ENCODE assay signal across 16 cellular contexts in the genomic region with DNA sequence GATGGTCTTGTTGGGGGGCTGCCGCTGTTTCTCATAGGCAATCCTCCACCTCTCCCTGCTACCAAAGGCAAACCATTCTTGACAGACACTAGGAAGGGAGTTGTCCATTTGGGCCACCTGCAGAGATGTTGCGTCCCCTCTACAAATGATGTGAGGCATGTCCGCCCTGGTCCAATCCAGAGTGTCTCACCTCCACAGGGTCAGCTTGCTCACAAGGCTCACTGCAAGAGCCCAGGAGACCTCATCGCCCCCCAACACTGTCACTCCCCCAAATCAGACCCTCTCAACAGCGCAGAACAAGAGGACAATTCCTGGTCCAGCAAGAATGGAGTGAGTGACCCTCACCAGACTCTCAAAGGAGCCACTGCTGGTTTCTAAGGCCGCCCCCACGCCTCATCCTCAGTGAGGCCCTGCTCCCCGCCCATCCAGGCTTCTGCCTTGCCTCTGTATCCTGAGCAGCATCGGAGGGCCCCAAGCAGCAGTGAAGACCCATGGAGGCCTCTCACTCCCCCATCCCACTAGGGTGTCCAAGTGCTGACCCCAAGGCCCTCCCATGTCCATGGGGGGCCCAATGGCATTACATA. TPM values are rescaled to one million over a fixed set of nuclear protein-coding genes. Genes with fewer than 3 reads are reported as not detected.
DNase-seq lines count a peak whose midpoint lies in the region; ATAC-seq and TF ChIP-seq lines count a peak whose summit lies in the region.
"Had no signal": no experiment of that assay in that cellular context is flagged by ENCODE, and none has a peak within 500 bp of the region (broad histone marks: within the 10 kb centered on the region; RNA-seq: fewer than 3 reads in every experiment).

No MANE protein-coding gene starts in this region.

- H3K9me3 ChIP-seq in subcutaneous abdominal adipose tissue (ENCODE audit: control insufficient read depth in 5 of 5, low read length in 5 of 5) = no peaks in the 10 kb centered on the region
- H3K9me3 ChIP-seq: colonic mucosa, pancreas had no signal

- no peak for DNase-seq in activated naive CD4-positive, alpha-beta T cell treated with Interleukin-2 at 50 U/mL for 16 hours
- DNase-seq in glutamatergic neuron = no peak
- DNase-seq in stimulated activated CD4-positive, alpha-beta T cell treated with anti-CD3 and anti-CD28 coated beads, Interleukin-4, amount 100 ng/mL, for 24 hours = no peak
- no peak for DNase-seq in stimulated activated naive CD4-positive, alpha-beta T cell treated with Interleukin-2 at 50 U/mL for 16 hours (lab: John Stamatoyannopoulos, UW)
- DNase-seq: activated CD4-positive, CD25-positive, alpha-beta regulatory T cell treated with anti-CD3 and anti-CD28 coated beads, Interleukin-2, amount 50 U/mL, for 72 hours; colonic mucosa; EL; HCEC 1CT; MM.1S had no signal

- H3K27ac ChIP-seq in VCaP (peak overlapping the region; percentile 100), subcutaneous abdominal adipose tissue (ENCODE audit: low read depth, low read length) (peak overlapping the region; percentile 23)
- H3K27ac ChIP-seq: colonic mucosa, pancreas had no signal

- H3K36me3 ChIP-seq in subcutaneous abdominal adipose tissue (ENCODE audit: control insufficient read depth in 5 of 5, insufficient read depth in 5 of 5, low read length in 5 of 5) = peaks cover 10 to 96% (median 93%) of the 10 kb centered on the region in 5 donors

- no peaks in the 10 kb centered on the region for H3K27me3 Mint-ChIP-seq in activated naive CD4-positive, alpha-beta T cell treated with anti-CD3 and anti-CD28 coated beads, Interleukin-2, amount 50 U/mL, for 24 hours
- H3K27me3 Mint-ChIP-seq in glutamatergic neuron (ENCODE audit: unreplicated experiment) = peaks cover 11% of the 10 kb centered on the region

- H3K36me3 Mint-ChIP-seq in activated naive CD4-positive, alpha-beta T cell treated with anti-CD3 and anti-CD28 coated beads, Interleukin-2, amount 50 U/mL, for 24 hours = peaks cover 49% of the 10 kb centered on the region
- peaks cover 4% of the 10 kb centered on the region for H3K36me3 Mint-ChIP-seq in glutamatergic neuron (ENCODE audit: unreplicated experiment)

- H3K27ac Mint-ChIP-seq in activated naive CD4-positive, alpha-beta T cell treated with anti-CD3 and anti-CD28 coated beads, Interleukin-2, amount 50 U/mL, for 24 hours = peak overlapping the region; percentile 72
- H3K27ac Mint-ChIP-seq in glutamatergic neuron (ENCODE audit: unreplicated experiment) = peak overlapping the region; percentile 33

- TF ChIP-seq CTCF in VCaP (conservative IDR thresholded peaks at IDR 0.05) (no peak), glutamatergic neuron (IDR thresholded peaks at IDR 0.05; ENCODE audit: partially characterized antibody, unreplicated experiment) (no peak)

- peak overlapping the region; percentile 80 for H3K4me3 Mint-ChIP-seq in activated naive CD4-positive, alpha-beta T cell treated with anti-CD3 and anti-CD28 coated beads, Interleukin-2, amount 50 U/mL, for 24 hours
- H3K4me3 Mint-ChIP-seq in glutamatergic neuron (ENCODE audit: unreplicated experiment) = no peak overlapping the region

- H3K9me3 Mint-ChIP-seq in activated naive CD4-positive, alpha-beta T cell treated with anti-CD3 and anti-CD28 coated beads, Interleukin-2, amount 50 U/mL, for 24 hours = no peaks in the 10 kb centered on the region
- peaks cover 7% of the 10 kb centered on the region for H3K9me3 Mint-ChIP-seq in glutamatergic neuron (ENCODE audit: unreplicated experiment)

- no peak for ATAC-seq in GM18502 (IDR thresholded peaks at IDR 0.05; ENCODE audit: poor library complexity, unreplicated experiment)
- ATAC-seq: pancreas, SK-N-SH treated with all-trans-retinoic acid at 6 μM for 48 hours had no signal

- no peak overlapping the region for H3K4me3 ChIP-seq in subcutaneous abdominal adipose tissue (ENCODE audit: low read depth in 1 of 5, low read length in 5 of 5)
- H3K4me3 ChIP-seq: colonic mucosa, lung, pancreas had no signal

- H3K9ac ChIP-seq in subcutaneous abdominal adipose tissue (ENCODE audit: low read length in 5 of 5) = no peak overlapping the region

- peaks cover 92% of the 10 kb centered on the region for H3K4me1 Mint-ChIP-seq in activated naive CD4-positive, alpha-beta T cell treated with anti-CD3 and anti-CD28 coated beads, Interleukin-2, amount 50 U/mL, for 24 hours
- peaks cover 3% of the 10 kb centered on the region for H3K4me1 Mint-ChIP-seq in glutamatergic neuron (ENCODE audit: low read depth, unreplicated experiment)

- H3K27me3 ChIP-seq in subcutaneous abdominal adipose tissue (ENCODE audit: control insufficient read depth in 5 of 5, insufficient read depth in 4 of 5, low read length in 5 of 5) = no peaks in the 10 kb centered on the region
- H3K27me3 ChIP-seq: colonic mucosa, pancreas had no signal

- H3K4me1 ChIP-seq in subcutaneous abdominal adipose tissue (ENCODE audit: control insufficient read depth in 5 of 5, insufficient read depth in 5 of 5, low read length in 5 of 5) = peaks cover 4 to 28% (median 24%) of the 10 kb centered on the region in 5 donors

RNA-seq across cellular contexts. Expression of a gene that starts 6.5 kb away (rescaled TPM):
- 371 TPM for total RNA-seq in glutamatergic neuron (ENCODE audit: unreplicated experiment)

RNA-seq across cellular contexts. Expression of a gene that starts 11.7 kb away (rescaled TPM):
- total RNA-seq in glutamatergic neuron (ENCODE audit: unreplicated experiment) = 77.8 TPM

RNA-seq across cellular contexts. Expression of a gene that starts 30.5 kb away (rescaled TPM):
- not detected for total RNA-seq in glutamatergic neuron (ENCODE audit: unreplicated experiment)

RNA-seq across cellular contexts. Expression of a gene that starts 34.8 kb away (rescaled TPM):
- total RNA-seq in glutamatergic neuron (ENCODE audit: unreplicated experiment) = 2.7 TPM

RNA-seq across cellular contexts. Expression of a gene that starts 54.3 kb away (rescaled TPM):
- total RNA-seq in glutamatergic neuron (ENCODE audit: unreplicated experiment) = not detected
- total RNA-seq: colonic mucosa, pancreas had no signal
